ENCODE assay signal across 13 cellular contexts in the genomic region with DNA sequence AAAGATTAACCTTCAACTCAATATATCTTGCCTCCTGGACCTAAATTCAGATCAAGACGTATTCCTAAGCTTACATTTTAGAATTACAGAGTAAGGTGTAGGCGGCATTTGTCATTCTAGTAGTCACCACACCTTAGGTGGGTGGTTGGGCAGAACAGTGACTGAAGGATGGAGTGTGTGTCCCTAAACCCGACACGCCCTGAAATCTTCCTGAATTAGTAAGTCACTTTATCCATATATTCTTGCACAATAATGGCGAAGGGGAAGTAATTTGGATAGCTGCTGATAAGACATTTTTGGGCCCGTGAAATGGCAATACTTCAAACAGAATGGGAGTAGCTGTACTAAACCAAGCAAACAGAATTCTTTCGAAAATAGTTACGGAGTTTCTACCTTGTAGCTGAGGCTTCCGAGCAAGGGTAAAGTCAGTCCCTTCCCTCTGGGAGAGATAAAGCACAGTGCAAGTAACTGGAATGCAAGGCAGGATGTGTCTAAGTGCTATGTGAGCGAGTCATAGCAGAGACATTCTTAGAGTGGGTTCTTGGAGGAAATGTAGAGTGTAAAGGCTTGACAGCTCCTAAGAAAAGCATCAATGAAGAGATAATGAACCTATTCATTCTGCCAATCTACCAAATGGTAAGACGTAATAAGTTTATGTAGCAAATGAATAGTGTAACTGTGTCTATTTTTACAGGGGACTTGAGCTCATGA.
DNase-seq lines count a peak whose midpoint lies in the region; ATAC-seq and TF ChIP-seq lines count a peak whose summit lies in the region.
"Had no signal": no experiment of that assay in that cellular context is flagged by ENCODE, and none has a peak within 500 bp of the region (broad histone marks: within the 10 kb centered on the region; RNA-seq: fewer than 3 reads in every experiment).

No MANE protein-coding gene starts in this region.

- TF ChIP-seq CTCF in foreskin fibroblast (IDR thresholded peaks at IDR 0.05; ENCODE audit: low read depth, low read length), result no peak
- TF ChIP-seq CTCF in uterus (IDR thresholded peaks at IDR 0.05), result no peak

- peak overlapping the region; percentile 51 for H3K4me2 ChIP-seq in skeletal muscle satellite cell (ENCODE audit: low read length)

- H3K27me3 ChIP-seq in skeletal muscle satellite cell (ENCODE audit: control insufficient read depth, insufficient read depth, low read length) (no peaks in the 10 kb centered on the region), uterus (no peaks in the 10 kb centered on the region)

- H3K9ac ChIP-seq in skeletal muscle satellite cell (ENCODE audit: low read depth, low read length), result peak overlapping the region; percentile 42

- no peak overlapping the region for H3K4me3 ChIP-seq in foreskin fibroblast (ENCODE audit: low read depth in 1 of 2, low read length in 2 of 2)
- H3K4me3 ChIP-seq in skeletal muscle satellite cell (ENCODE audit: low read length), result peak overlapping the region; percentile 30
- H3K4me3 ChIP-seq in uterus, result no peak overlapping the region

- H3K27me3 Mint-ChIP-seq in activated CD4-positive, alpha-beta T cell treated with anti-CD3 and anti-CD28 coated beads for 36 hours, result no peaks in the 10 kb centered on the region
- H3K27me3 Mint-ChIP-seq: central memory CD8-positive, alpha-beta T cell; naive thymus-derived CD8-positive, alpha-beta T cell had no signal

- no peak overlapping the region for H3K4me3 Mint-ChIP-seq in activated CD4-positive, alpha-beta T cell treated with anti-CD3 and anti-CD28 coated beads for 36 hours
- H3K4me3 Mint-ChIP-seq: central memory CD8-positive, alpha-beta T cell; naive thymus-derived CD8-positive, alpha-beta T cell had no signal

- DNase-seq in HCEC 1CT (peak; percentile 60), SK-MEL-5 (ENCODE audit: low read depth, low spot score) (peak; percentile 91), foreskin fibroblast (peak; percentile 51 to 59), GF-D8 (lab: John Stamatoyannopoulos, UW) (no peak), uterus (no peak), NCI-H748 (lab: John Stamatoyannopoulos, UW; ENCODE audit: unreplicated experiment) (no peak)
- DNase-seq in activated CD4-positive, alpha-beta T cell treated with anti-CD3 and anti-CD28 coated beads for 36 hours, result no peak
- DNase-seq: naive thymus-derived CD8-positive, alpha-beta T cell; NCI-H345; stimulated activated CD4-positive, alpha-beta T cell treated with anti-CD3 and anti-CD28 coated beads, Interleukin-1b, Interleukin-23, amount 100 ng/mL, for 48 hours; T-helper 1 cell had no signal

- no peaks in the 10 kb centered on the region for H3K9me3 Mint-ChIP-seq in activated CD4-positive, alpha-beta T cell treated with anti-CD3 and anti-CD28 coated beads for 36 hours (ENCODE audit: low read depth)
- H3K9me3 Mint-ChIP-seq: central memory CD8-positive, alpha-beta T cell had no signal

- no peaks in the 10 kb centered on the region for H3K36me3 Mint-ChIP-seq in activated CD4-positive, alpha-beta T cell treated with anti-CD3 and anti-CD28 coated beads for 36 hours (ENCODE audit: low read depth)
- H3K36me3 Mint-ChIP-seq: naive thymus-derived CD8-positive, alpha-beta T cell had no signal

- H3K4me1 Mint-ChIP-seq in activated CD4-positive, alpha-beta T cell treated with anti-CD3 and anti-CD28 coated beads for 36 hours, result peaks cover 11% of the 10 kb centered on the region
- H3K4me1 Mint-ChIP-seq: central memory CD8-positive, alpha-beta T cell had no signal

- H3K36me3 ChIP-seq in skeletal muscle satellite cell (ENCODE audit: insufficient read depth, low read length), result no peaks in the 10 kb centered on the region
- H3K36me3 ChIP-seq in uterus, result no peaks in the 10 kb centered on the region

- CTCF ChIA-PET in activated CD4-positive, alpha-beta T cell treated with anti-CD3 and anti-CD28 coated beads for 36 hours (lab: Charles Lee), result no interaction called here

- peaks cover 26% of the 10 kb centered on the region for H3K4me1 ChIP-seq in skeletal muscle satellite cell (ENCODE audit: control insufficient read depth, insufficient read depth, low read length)
- H3K4me1 ChIP-seq in uterus, result no peaks in the 10 kb centered on the region

- H3K9me3 ChIP-seq in skeletal muscle satellite cell (replicated peaks; ENCODE audit: low read length) (no peaks in the 10 kb centered on the region), uterus (no peaks in the 10 kb centered on the region)

- ATAC-seq in activated CD4-positive, alpha-beta T cell treated with anti-CD3 and anti-CD28 coated beads for 36 hours, result no peak
- ATAC-seq: naive thymus-derived CD8-positive, alpha-beta T cell had no signal

- in situ Hi-C loops in SK-MEL-5 (cut with HindIII; ENCODE audit: low pct_unique_long_range_greater_than_20kb, low sequenced_read_pairs), result no loop called here

- no peak overlapping the region for H3K27ac Mint-ChIP-seq in activated CD4-positive, alpha-beta T cell treated with anti-CD3 and anti-CD28 coated beads for 36 hours
- H3K27ac Mint-ChIP-seq: naive thymus-derived CD8-positive, alpha-beta T cell had no signal

- no peak for TF ChIP-seq POLR2A in uterus (IDR thresholded peaks at IDR 0.05)

- H3K27ac ChIP-seq in uterus, result no peak overlapping the region

- intact Hi-C loops in uterus (cut with DNase I; ENCODE audit: low total_unique reads), result no loop called here
- intact Hi-C loops in activated CD4-positive, alpha-beta T cell treated with anti-CD3 and anti-CD28 coated beads for 36 hours (cut with DNase I, micrococcal nuclease), result no loop called here

- POLR2A ChIA-PET in activated CD4-positive, alpha-beta T cell treated with anti-CD3 and anti-CD28 coated beads for 36 hours (lab: Charles Lee), result no interaction called here

Comparison
In these comparisons a context has a peak if more than half of its experiments do, and no peak if none do; other contexts are left out.
1. DNase-seq: peak in HCEC 1CT (single experiment), SK-MEL-5 (single experiment) and foreskin fibroblast (2 of 2); none in GF-D8 (single experiment), uterus (0 of 2), activated CD4-positive, alpha-beta T cell treated with anti-CD3 and anti-CD28 coated beads for 36 hours (single experiment) and NCI-H748 (single experiment).